Comparison of ENCODE assay signal across 1 cellular context in genomic region chr16:88737298-88738166, GRCh38.
TF ChIP-seq lines count a peak whose summit lies in the region.

No MANE protein-coding gene starts in this region.

TF ChIP-seq in HEK293, 187 proteins besides CTCF, POLR2A, EP300 and RAD21 (continues in another document):
- no peak for TF ChIP-seq ZNF266 (tag by site-specific recombination; IDR thresholded peaks at IDR 0.05; ENCODE audit: low read depth)
- no peak for TF ChIP-seq TRIM28 (IDR thresholded peaks at IDR 0.05; ENCODE audit: borderline replicate concordance, low read length)
- TF ChIP-seq ZNF174 (tag by site-specific recombination; IDR thresholded peaks at IDR 0.05) = no peak
- no peak for TF ChIP-seq YY1 (tag by site-specific recombination; IDR thresholded peaks at IDR 0.05)
- TF ChIP-seq, protein P1, sequence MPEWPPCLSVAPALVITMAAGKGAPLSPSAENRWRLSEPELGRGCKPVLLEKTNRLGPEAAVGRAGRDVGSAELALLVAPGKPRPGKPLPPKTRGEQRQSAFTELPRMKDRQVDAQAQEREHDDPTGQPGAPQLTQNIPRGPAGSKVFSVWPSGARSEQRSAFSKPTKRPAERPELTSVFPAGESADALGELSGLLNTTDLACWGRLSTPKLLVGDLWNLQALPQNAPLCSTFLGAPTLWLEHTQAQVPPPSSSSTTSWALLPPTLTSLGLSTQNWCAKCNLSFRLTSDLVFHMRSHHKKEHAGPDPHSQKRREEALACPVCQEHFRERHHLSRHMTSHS (tag by site-specific recombination; IDR thresholded peaks at IDR 0.05) = no peak
- no peak for TF ChIP-seq ZNF76 (tag by site-specific recombination; IDR thresholded peaks at IDR 0.05; ENCODE audit: borderline replicate concordance, low read depth)
- TF ChIP-seq ZNF112 (tag by site-specific recombination; IDR thresholded peaks at IDR 0.05) = no peak
- TF ChIP-seq SP2 (tag by site-specific recombination; IDR thresholded peaks at IDR 0.05) = no peak
- TF ChIP-seq ZNF561 (tag by site-specific recombination; IDR thresholded peaks at IDR 0.05; ENCODE audit: borderline replicate concordance) = no peak
- no peak for TF ChIP-seq ZNF148 (tag by site-specific recombination; IDR thresholded peaks at IDR 0.05; ENCODE audit: borderline replicate concordance)
- TF ChIP-seq PRDM2 (tag by site-specific recombination; IDR thresholded peaks at IDR 0.05; ENCODE audit: borderline replicate concordance) = no peak
- no peak for TF ChIP-seq ZNF404 (tag by site-specific recombination; IDR thresholded peaks at IDR 0.05)
- no peak for TF ChIP-seq ZNF23 (tag by site-specific recombination; IDR thresholded peaks at IDR 0.05; ENCODE audit: borderline replicate concordance)
- peak; percentile 71 for TF ChIP-seq GLIS2 (tag by site-specific recombination; IDR thresholded peaks at IDR 0.05)
- TF ChIP-seq SCRT2 (tag by site-specific recombination; IDR thresholded peaks at IDR 0.05) = no peak
- no peak for TF ChIP-seq TSHZ1 (tag by site-specific recombination; IDR thresholded peaks at IDR 0.05; ENCODE audit: borderline replicate concordance)
- TF ChIP-seq SALL2 (tag by site-specific recombination; IDR thresholded peaks at IDR 0.05; ENCODE audit: borderline replicate concordance) = no peak
- TF ChIP-seq, protein P2, sequence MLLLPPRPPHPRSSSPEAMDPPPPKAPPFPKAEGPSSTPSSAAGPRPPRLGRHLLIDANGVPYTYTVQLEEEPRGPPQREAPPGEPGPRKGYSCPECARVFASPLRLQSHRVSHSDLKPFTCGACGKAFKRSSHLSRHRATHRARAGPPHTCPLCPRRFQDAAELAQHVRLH (tag by site-specific recombination; IDR thresholded peaks at IDR 0.05) = peak; percentile 68; the same call in 1 of the 2 replicates
- TF ChIP-seq ZBTB21 (tag by site-specific recombination; IDR thresholded peaks at IDR 0.05) = no peak
- no peak for TF ChIP-seq ZFP3 (tag by site-specific recombination; IDR thresholded peaks at IDR 0.05; ENCODE audit: low read depth)
- TF ChIP-seq, protein P3, sequence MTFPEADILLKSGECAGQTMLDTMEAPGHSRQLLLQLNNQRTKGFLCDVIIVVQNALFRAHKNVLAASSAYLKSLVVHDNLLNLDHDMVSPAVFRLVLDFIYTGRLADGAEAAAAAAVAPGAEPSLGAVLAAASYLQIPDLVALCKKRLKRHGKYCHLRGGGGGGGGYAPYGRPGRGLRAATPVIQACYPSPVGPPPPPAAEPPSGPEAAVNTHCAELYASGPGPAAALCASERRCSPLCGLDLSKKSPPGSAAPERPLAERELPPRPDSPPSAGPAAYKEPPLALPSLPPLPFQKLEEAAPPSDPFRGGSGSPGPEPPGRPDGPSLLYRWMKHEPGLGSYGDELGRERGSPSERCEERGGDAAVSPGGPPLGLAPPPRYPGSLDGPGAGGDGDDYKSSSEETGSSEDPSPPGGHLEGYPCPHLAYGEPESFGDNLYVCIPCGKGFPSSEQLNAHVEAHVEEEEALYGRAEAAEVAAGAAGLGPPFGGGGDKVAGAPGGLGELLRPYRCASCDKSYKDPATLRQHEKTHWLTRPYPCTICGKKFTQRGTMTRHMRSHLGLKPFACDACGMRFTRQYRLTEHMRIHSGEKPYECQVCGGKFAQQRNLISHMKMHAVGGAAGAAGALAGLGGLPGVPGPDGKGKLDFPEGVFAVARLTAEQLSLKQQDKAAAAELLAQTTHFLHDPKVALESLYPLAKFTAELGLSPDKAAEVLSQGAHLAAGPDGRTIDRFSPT (tag by site-specific recombination; IDR thresholded peaks at IDR 0.05) = 0 out of 2 replicates have a peak, but pooled peaks have one; percentile 42
- TF ChIP-seq ZIC2 (tag by site-specific recombination; IDR thresholded peaks at IDR 0.05) = peak; percentile 18; the same call in 1 of the 2 replicates
- peak; percentile 58; the same call in 1 of the 2 replicates for TF ChIP-seq ZFP69B (tag by site-specific recombination; IDR thresholded peaks at IDR 0.05)
- TF ChIP-seq SP7 (tag by site-specific recombination; IDR thresholded peaks at IDR 0.05) = 0 out of 2 replicates have a peak, but pooled peaks have one; percentile 24
- no peak for TF ChIP-seq ZNF302 (tag by site-specific recombination; IDR thresholded peaks at IDR 0.05; ENCODE audit: low read depth)
- no peak for TF ChIP-seq ZNF202 (tag by site-specific recombination; IDR thresholded peaks at IDR 0.05; ENCODE audit: borderline replicate concordance)
- TF ChIP-seq, protein P4, sequence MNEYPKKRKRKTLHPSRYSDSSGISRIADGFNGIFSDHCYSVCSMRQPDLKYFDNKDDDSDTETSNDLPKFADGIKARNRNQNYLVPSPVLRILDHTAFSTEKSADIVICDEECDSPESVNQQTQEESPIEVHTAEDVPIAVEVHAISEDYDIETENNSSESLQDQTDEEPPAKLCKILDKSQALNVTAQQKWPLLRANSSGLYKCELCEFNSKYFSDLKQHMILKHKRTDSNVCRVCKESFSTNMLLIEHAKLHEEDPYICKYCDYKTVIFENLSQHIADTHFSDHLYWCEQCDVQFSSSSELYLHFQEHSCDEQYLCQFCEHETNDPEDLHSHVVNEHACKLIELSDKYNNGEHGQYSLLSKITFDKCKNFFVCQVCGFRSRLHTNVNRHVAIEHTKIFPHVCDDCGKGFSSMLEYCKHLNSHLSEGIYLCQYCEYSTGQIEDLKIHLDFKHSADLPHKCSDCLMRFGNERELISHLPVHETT (tag by site-specific recombination; IDR thresholded peaks at IDR 0.05) = no peak
- TF ChIP-seq ZNF544 (tag by site-specific recombination; IDR thresholded peaks at IDR 0.05) = no peak
- TF ChIP-seq ZNF701 (tag by site-specific recombination; IDR thresholded peaks at IDR 0.05) = no peak
- 0 out of 2 replicates have a peak, but pooled peaks have one; percentile 37 for TF ChIP-seq ZBTB1 (tag by site-specific recombination; IDR thresholded peaks at IDR 0.05)
- TF ChIP-seq ZNF777 (tag by site-specific recombination; IDR thresholded peaks at IDR 0.05; ENCODE audit: borderline replicate concordance) = no peak
- no peak for TF ChIP-seq ZNF473 (tag by site-specific recombination; IDR thresholded peaks at IDR 0.05)
- no peak for TF ChIP-seq ZNF501 (tag by site-specific recombination; IDR thresholded peaks at IDR 0.05)
- no peak for TF ChIP-seq ZNF571 (tag by site-specific recombination; IDR thresholded peaks at IDR 0.05)
- no peak for TF ChIP-seq ZNF658 (tag by site-specific recombination; IDR thresholded peaks at IDR 0.05)
- TF ChIP-seq ZSCAN23 (tag by site-specific recombination; IDR thresholded peaks at IDR 0.05) = no peak
- no peak for TF ChIP-seq ZNF341 (tag by site-specific recombination; IDR thresholded peaks at IDR 0.05; ENCODE audit: low read depth)
- TF ChIP-seq ZNF596 (tag by site-specific recombination; IDR thresholded peaks at IDR 0.05) = no peak
- no peak for TF ChIP-seq ZNF175 (tag by site-specific recombination; IDR thresholded peaks at IDR 0.05)
- TF ChIP-seq ZSCAN16 (tag by site-specific recombination; IDR thresholded peaks at IDR 0.05) = no peak
- TF ChIP-seq, protein P5, sequence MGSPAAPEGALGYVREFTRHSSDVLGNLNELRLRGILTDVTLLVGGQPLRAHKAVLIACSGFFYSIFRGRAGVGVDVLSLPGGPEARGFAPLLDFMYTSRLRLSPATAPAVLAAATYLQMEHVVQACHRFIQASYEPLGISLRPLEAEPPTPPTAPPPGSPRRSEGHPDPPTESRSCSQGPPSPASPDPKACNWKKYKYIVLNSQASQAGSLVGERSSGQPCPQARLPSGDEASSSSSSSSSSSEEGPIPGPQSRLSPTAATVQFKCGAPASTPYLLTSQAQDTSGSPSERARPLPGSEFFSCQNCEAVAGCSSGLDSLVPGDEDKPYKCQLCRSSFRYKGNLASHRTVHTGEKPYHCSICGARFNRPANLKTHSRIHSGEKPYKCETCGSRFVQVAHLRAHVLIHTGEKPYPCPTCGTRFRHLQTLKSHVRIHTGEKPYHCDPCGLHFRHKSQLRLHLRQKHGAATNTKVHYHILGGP (tag by site-specific recombination; IDR thresholded peaks at IDR 0.05) = no peak
- TF ChIP-seq ZNF335 (tag by site-specific recombination; conservative IDR thresholded peaks at IDR 0.05) = no peak
- TF ChIP-seq ZNF548 (tag by site-specific recombination; IDR thresholded peaks at IDR 0.05) = no peak
- TF ChIP-seq HOXC10 (CRISPR knock-in tag; IDR thresholded peaks at IDR 0.05) = no peak
- no peak for TF ChIP-seq ZNF776 (tag by site-specific recombination; IDR thresholded peaks at IDR 0.05; ENCODE audit: borderline replicate concordance)
- no peak for TF ChIP-seq ZNF114 (tag by site-specific recombination; IDR thresholded peaks at IDR 0.05)
